In genomic region chrX:19343085-19343461, GRCh38 we compare ENCODE assay signal across 8 cellular contexts. TPM values are rescaled to one million over a fixed set of nuclear protein-coding genes. Genes with fewer than 3 reads are reported as not detected.
A peak's percentile ranks its signal among the peaks of the same experiment; 100 is the strongest.
DNase-seq lines count a peak whose midpoint lies in the region; ATAC-seq and TF ChIP-seq lines count a peak whose summit lies in the region.

No MANE protein-coding gene starts in this region.

- POLR2A ChIA-PET in WTC11 (lab: Charles Lee) = no interaction called here

- peak overlapping the region; percentile 45; the same call in 1 of the 2 replicates for H3K4me3 ChIP-seq in iPS DF 6.9 (ENCODE audit: low read length)

- WGBS in iPS DF 6.9 (ENCODE audit: insufficient coverage, insufficient read length) = no CpG with 5 or more reads among the region's 10 CpGs

- no peaks in the 10 kb centered on the region for H3K27me3 ChIP-seq in iPS DF 6.9 (ENCODE audit: control insufficient read depth, insufficient read depth, low read length)

- H3K27ac ChIP-seq in iPS DF 6.9 (ENCODE audit: low read length) = no peak overlapping the region

- H3K36me3 ChIP-seq in iPS DF 6.9 (ENCODE audit: control insufficient read depth, insufficient read depth, low read length) = no peaks in the 10 kb centered on the region

- H3K4me3 Mint-ChIP-seq in WTC11 = peak overlapping the region; percentile 80
- H3K4me3 Mint-ChIP-seq in stimulated activated naive B cell treated with anti-CD40 and anti-IgM and Interleukin-4, amounts not matched to agents 10 μg/mL and 1 μg/mL and 100 μg/mL, for 72 hours = peak overlapping the region; percentile 90 to 94

- no peak for TF ChIP-seq CTCF in WTC11 (IDR thresholded peaks at IDR 0.05)

- H3K9me3 ChIP-seq in iPS DF 6.9 (ENCODE audit: control insufficient read depth, insufficient read depth, low read length) = no peaks in the 10 kb centered on the region

- CTCF ChIA-PET in WTC11 (lab: Charles Lee) = no interaction called here

- ATAC-seq in WTC11 (no peak), HG03432 (IDR thresholded peaks at IDR 0.05; ENCODE audit: unreplicated experiment) (no peak)
- ATAC-seq in stimulated activated naive B cell treated with anti-CD40 and anti-IgM and Interleukin-4, amounts not matched to agents 10 μg/mL and 1 μg/mL and 100 μg/mL, for 72 hours (replicated peaks) = no peak

- no peaks in the 10 kb centered on the region; the same call in 1 of the 2 replicates for H3K4me1 ChIP-seq in iPS DF 6.9 (ENCODE audit: control insufficient read depth, insufficient read depth, low read length)

- peak; percentile 30 for DNase-seq in NCI-H146 (lab: John Stamatoyannopoulos, UW)
- DNase-seq in NCI-H146 treated with DMSO at 0.1 percent for 48 hours (lab: John Stamatoyannopoulos, UW; ENCODE audit: unreplicated experiment) = no peak
- DNase-seq in WTC11 (ENCODE audit: low spot score) = no peak
- DNase-seq in iPS DF 6.9 (ENCODE audit: low read depth, low spot score) = no peak
- no peak for DNase-seq in stimulated activated naive B cell treated with anti-CD40 and anti-IgM and Interleukin-4, amounts not matched to agents 10 μg/mL and 1 μg/mL and 100 μg/mL, for 72 hours
- DNase-seq in NCI-H345 (lab: John Stamatoyannopoulos, UW) = no peak
- no peak for DNase-seq in activated gamma-delta T cell (lab: John Stamatoyannopoulos, UW)

- no peaks in the 10 kb centered on the region for H3K27me3 Mint-ChIP-seq in WTC11 (ENCODE audit: low read depth)
- peaks cover 0 to 6% of the 10 kb centered on the region in 2 donors for H3K27me3 Mint-ChIP-seq in stimulated activated naive B cell treated with anti-CD40 and anti-IgM and Interleukin-4, amounts not matched to agents 10 μg/mL and 1 μg/mL and 100 μg/mL, for 72 hours

- peaks cover 3% of the 10 kb centered on the region; the same call in 1 of the 2 replicates for H3K36me3 Mint-ChIP-seq in WTC11
- peaks cover 0 to 4% of the 10 kb centered on the region in 2 donors for H3K36me3 Mint-ChIP-seq in stimulated activated naive B cell treated with anti-CD40 and anti-IgM and Interleukin-4, amounts not matched to agents 10 μg/mL and 1 μg/mL and 100 μg/mL, for 72 hours

- H3K9me3 Mint-ChIP-seq in WTC11 = no peaks in the 10 kb centered on the region
- H3K9me3 Mint-ChIP-seq in stimulated activated naive B cell treated with anti-CD40 and anti-IgM and Interleukin-4, amounts not matched to agents 10 μg/mL and 1 μg/mL and 100 μg/mL, for 72 hours = no peaks in the 10 kb centered on the region

- H3K4me1 Mint-ChIP-seq in WTC11 = peaks cover 8% of the 10 kb centered on the region
- H3K4me1 Mint-ChIP-seq in stimulated activated naive B cell treated with anti-CD40 and anti-IgM and Interleukin-4, amounts not matched to agents 10 μg/mL and 1 μg/mL and 100 μg/mL, for 72 hours = peaks cover 4 to 20% of the 10 kb centered on the region in 2 donors

- peak overlapping the region; percentile 45 for H3K27ac Mint-ChIP-seq in WTC11
- peak overlapping the region; percentile 44 for H3K27ac Mint-ChIP-seq in stimulated activated naive B cell treated with anti-CD40 and anti-IgM and Interleukin-4, amounts not matched to agents 10 μg/mL and 1 μg/mL and 100 μg/mL, for 72 hours

TF ChIP-seq in WTC11, 78 proteins besides CTCF, POLR2A, EP300 and RAD21 (continues in another document):
- no peak for TF ChIP-seq ELF4 (CRISPR knock-in tag; IDR thresholded peaks at IDR 0.05; ENCODE audit: low read depth)
- no peak for TF ChIP-seq IRF2 (CRISPR knock-in tag; IDR thresholded peaks at IDR 0.05; ENCODE audit: borderline replicate concordance, low read depth)
- no peak for TF ChIP-seq MXD4 (CRISPR knock-in tag; IDR thresholded peaks at IDR 0.05; ENCODE audit: borderline replicate concordance)
- no peak for TF ChIP-seq NR1H2 (CRISPR knock-in tag; IDR thresholded peaks at IDR 0.05)
- TF ChIP-seq ZNF232 (CRISPR knock-in tag; IDR thresholded peaks at IDR 0.05) = no peak
- TF ChIP-seq ZNF317 (CRISPR knock-in tag; IDR thresholded peaks at IDR 0.05; ENCODE audit: borderline replicate concordance, low read depth) = no peak
- TF ChIP-seq MAX (CRISPR knock-in tag; IDR thresholded peaks at IDR 0.05) = no peak
- TF ChIP-seq ZNF138 (CRISPR knock-in tag; conservative IDR thresholded peaks at IDR 0.05) = no peak
- TF ChIP-seq AFF4 (CRISPR knock-in tag; IDR thresholded peaks at IDR 0.05; ENCODE audit: borderline replicate concordance) = no peak
- TF ChIP-seq ZNF281 (CRISPR knock-in tag; IDR thresholded peaks at IDR 0.05) = no peak
- TF ChIP-seq ZNF671 (CRISPR knock-in tag; IDR thresholded peaks at IDR 0.05) = no peak
- TF ChIP-seq ATF1 (CRISPR knock-in tag; IDR thresholded peaks at IDR 0.05) = no peak
- no peak for TF ChIP-seq GRHL2 (CRISPR knock-in tag; IDR thresholded peaks at IDR 0.05; ENCODE audit: insufficient replicate concordance, severe bottlenecking)
- no peak for TF ChIP-seq E2F1 (CRISPR knock-in tag; IDR thresholded peaks at IDR 0.05)
- no peak for TF ChIP-seq E2F5 (CRISPR knock-in tag; IDR thresholded peaks at IDR 0.05)
- TF ChIP-seq PRRX2 (CRISPR knock-in tag; IDR thresholded peaks at IDR 0.05) = no peak

RNA-seq across cellular contexts. Expression of gene PDHA1, which starts 0.7 kb away (rescaled TPM):
- total RNA-seq in WTC11 (2021) = 246 to 292 TPM (median 271 TPM) in 3 replicates
